ENCODE assay signal across 24 cellular contexts in genomic region chr3:37824090-37824953, GRCh38. TPM values are rescaled to one million over a fixed set of nuclear protein-coding genes. Genes with fewer than 3 reads are reported as not detected.
"Had no signal": no experiment of that assay in that cellular context is flagged by ENCODE, and none has a peak within 500 bp of the region (broad histone marks: within the 10 kb centered on the region; RNA-seq: fewer than 3 reads in every experiment).

No MANE protein-coding gene starts in this region.

- H3K9me3 ChIP-seq: adrenal gland, heart left ventricle, neutrophil, ovary, prostate gland, testis, upper lobe of left lung had no signal

- H3K4me1 Mint-ChIP-seq: activated B cell treated with CpG ODN at 0.5 μM for 24 hours; activated CD4-positive, alpha-beta T cell treated with anti-CD3 and anti-CD28 coated beads for 36 hours; memory B cell; nephron had no signal

- H3K4me1 ChIP-seq: adrenal gland, prostate gland, testis, upper lobe of left lung had no signal

- ATAC-seq: activated CD4-positive, alpha-beta T cell treated with anti-CD3 and anti-CD28 coated beads for 36 hours; activated T-cell treated with anti-CD3 and anti-CD28 coated beads, Interleukin-2, amount 50 U/mL, for 4 hours; heart left ventricle; left colon had no signal

- H3K27me3 Mint-ChIP-seq: activated B cell treated with CpG ODN at 0.5 μM for 24 hours had no signal

- H3K36me3 ChIP-seq: ovary, prostate gland had no signal

- H3K27ac Mint-ChIP-seq: activated B cell treated with CpG ODN at 0.5 μM for 24 hours; activated CD4-positive, alpha-beta T cell treated with anti-CD3 and anti-CD28 coated beads for 36 hours; activated naive CD8-positive, alpha-beta T cell; activated T-helper 2 cell treated with anti-CD3 and anti-CD28 coated beads, Interferon-gamma antibody, Interleukin-2, Interleukin-4, amounts not matched to agents 10 μg/mL and 5 μg/mL and 100 μg/mL, durations not matched to agents 14 hours and 24 hours and 36 hours; memory B cell; nephron had no signal

- DNase-seq: activated B cell treated with CpG ODN at 0.5 μM for 24 hours; activated CD4-positive, alpha-beta T cell treated with anti-CD3 and anti-CD28 coated beads for 36 hours; activated CD4-positive, alpha-beta T cell treated with anti-CD3 and anti-CD28 coated beads, Interleukin-2, amount 50 U/mL, for 4 hours; activated CD8-positive, alpha-beta memory T cell treated with anti-CD3 and anti-CD28 coated beads for 24 hours; activated CD8-positive, alpha-beta memory T cell treated with anti-CD3 and anti-CD28 coated beads, Interleukin-2, amount 50 U/mL, for 4 hours; activated naive CD4-positive, alpha-beta T cell; activated T-cell treated with anti-CD3 and anti-CD28 coated beads, Interleukin-2, amount 50 U/mL, for 4 hours; adrenal gland; cerebellar nuclear complex; heart left ventricle; left colon; ovary; stimulated activated CD4-positive, alpha-beta T cell treated with anti-CD3 and anti-CD28 coated beads, Interleukin-2, amount 100 ng/mL, for 48 hours; stimulated activated CD8-positive, alpha-beta memory T cell treated with anti-CD3 and anti-CD28 coated beads, Interleukin-4, amount 100 ng/mL, for 48 hours; stimulated activated naive CD4-positive, alpha-beta T cell; testis; upper lobe of left lung had no signal

- H3K36me3 Mint-ChIP-seq: activated naive CD8-positive, alpha-beta T cell; memory B cell had no signal

- H3K4me3 Mint-ChIP-seq: activated B cell treated with CpG ODN at 0.5 μM for 24 hours; activated CD4-positive, alpha-beta T cell treated with anti-CD3 and anti-CD28 coated beads for 36 hours; activated naive CD8-positive, alpha-beta T cell; activated T-cell treated with anti-CD3 and anti-CD28 coated beads, Interleukin-2, amount 50 U/mL, for 4 hours; memory B cell; nephron had no signal

- H3K27me3 ChIP-seq: adrenal gland, heart left ventricle, neutrophil, ovary, testis, upper lobe of left lung had no signal

- H3K4me3 ChIP-seq: adrenal gland, coronary artery, heart left ventricle, ovary, prostate gland, testis, upper lobe of left lung had no signal

- H3K27ac ChIP-seq: adrenal gland, coronary artery, neutrophil, ovary, prostate gland, testis, upper lobe of left lung had no signal

- H3K9me3 Mint-ChIP-seq: activated B cell treated with CpG ODN at 0.5 μM for 24 hours; activated T-cell treated with anti-CD3 and anti-CD28 coated beads, Interleukin-2, amount 50 U/mL, for 4 hours; activated T-helper 2 cell treated with anti-CD3 and anti-CD28 coated beads, Interferon-gamma antibody, Interleukin-2, Interleukin-4, amounts not matched to agents 10 μg/mL and 5 μg/mL and 100 μg/mL, durations not matched to agents 14 hours and 24 hours and 36 hours; memory B cell had no signal

RNA-seq across cellular contexts. Expression of gene CTDSPL, which starts 37.4 kb away (rescaled TPM):
- total RNA-seq: activated B cell treated with CpG ODN at 0.5 μM for 24 hours had no signal
